Comparison of ENCODE assay signal across 9 cellular contexts in the genomic region with DNA sequence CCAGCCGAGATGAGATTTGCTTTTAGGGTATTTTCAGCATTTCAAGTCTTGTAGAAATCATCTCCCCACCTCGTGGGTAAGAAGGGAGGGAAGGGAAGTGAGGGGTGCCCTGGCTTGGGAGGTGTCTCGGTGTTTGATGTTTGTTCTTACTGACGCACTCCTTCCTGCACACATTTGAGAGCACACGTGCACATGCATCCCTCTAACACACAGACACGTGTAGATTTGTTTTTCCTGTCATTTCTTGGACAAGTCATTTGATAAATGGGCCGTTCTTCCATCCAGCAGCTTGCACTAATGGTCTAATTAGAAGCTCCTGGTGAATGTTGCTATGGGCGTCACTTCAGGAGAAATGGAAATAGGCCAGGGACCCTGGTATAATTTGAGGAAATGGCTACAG.
"Had no signal": no experiment of that assay in that cellular context is flagged by ENCODE, and none has a peak within 500 bp of the region (broad histone marks: within the 10 kb centered on the region; RNA-seq: fewer than 3 reads in every experiment).

No MANE protein-coding gene starts in this region.

- DNase-seq: GM23248, GOT3, H7, HFFc6, KBM-7 had no signal

- H3K9me3 ChIP-seq: HAP-1 had no signal

- H3K4me2 ChIP-seq: KMS-11 had no signal

- H3K27ac ChIP-seq: GM23248, HL-60, KMS-11 had no signal

- H3K4me1 ChIP-seq: HAP-1 had no signal

- H3K4me3 ChIP-seq: GM23248, HAP-1 had no signal

- ATAC-seq: HCT116 had no signal

- H3K36me3 ChIP-seq: HAP-1 had no signal

- H3K9ac ChIP-seq: GM23248, KMS-11 had no signal

- H2AFZ ChIP-seq: GM23248 had no signal
